ENCODE assay signal across 18 cellular contexts in the genomic region with DNA sequence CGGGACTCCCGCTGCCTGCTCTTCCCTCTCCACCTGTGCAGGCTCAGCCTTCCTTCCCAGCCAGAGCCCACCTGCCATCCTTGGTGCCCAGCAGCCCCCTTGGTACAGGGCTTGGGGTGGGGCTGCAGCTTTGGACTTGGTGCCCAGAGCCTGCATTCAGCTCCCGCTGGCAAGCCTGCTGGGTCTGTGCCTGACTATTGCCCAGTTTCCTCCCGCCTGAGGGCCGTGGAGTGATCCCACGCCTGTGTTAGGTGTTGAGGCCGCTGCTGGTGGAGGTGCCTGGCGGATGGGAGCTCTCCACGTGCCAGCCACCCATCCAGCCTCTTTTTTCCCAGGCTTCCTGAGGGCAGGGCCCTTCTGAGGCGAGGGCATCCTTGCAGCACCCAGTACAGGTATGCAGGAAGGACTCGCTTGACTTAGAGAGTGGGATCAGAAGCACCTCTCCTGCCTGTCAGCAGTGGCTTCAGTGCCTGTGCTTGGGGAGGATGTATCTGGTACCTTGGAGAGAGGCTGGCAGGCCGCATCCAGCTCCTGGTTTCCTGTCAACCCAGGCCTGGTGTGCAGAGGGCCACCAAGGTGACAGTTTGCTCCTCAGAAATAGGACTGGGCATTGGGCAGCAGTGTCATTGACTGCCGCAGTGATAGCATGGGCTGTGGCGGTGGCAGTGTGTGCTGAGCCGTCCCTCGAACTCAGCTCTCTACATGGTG. TPM values are rescaled to one million over a fixed set of nuclear protein-coding genes. Genes with fewer than 3 reads are reported as not detected.
DNase-seq lines count a peak whose midpoint lies in the region; ATAC-seq and TF ChIP-seq lines count a peak whose summit lies in the region.
"Had no signal": no experiment of that assay in that cellular context is flagged by ENCODE, and none has a peak within 500 bp of the region (broad histone marks: within the 10 kb centered on the region; RNA-seq: fewer than 3 reads in every experiment).

No MANE protein-coding gene starts in this region.

- H3K27me3 ChIP-seq in NT2/D1 (ENCODE audit: insufficient read depth, insufficient read length) (no peaks in the 10 kb centered on the region), mesenchymal stem cell (ENCODE audit: control insufficient read depth in 1 of 2, insufficient read depth in 1 of 2, low read length in 2 of 2) (no peaks in the 10 kb centered on the region), thyroid gland (no peaks in the 10 kb centered on the region), sigmoid colon (no peaks in the 10 kb centered on the region)
- H3K27me3 ChIP-seq: tibial artery had no signal

- no peaks in the 10 kb centered on the region for H3K9me3 Mint-ChIP-seq in dendritic cell treated with granulocyte-macrophage colony-stimulating factor and Interleukin-4, amounts not matched to agents 40 ng/mL and 50 ng/mL, for 4 days
- H3K9me3 Mint-ChIP-seq: activated naive CD4-positive, alpha-beta T cell treated with anti-CD3 and anti-CD28 coated beads, Interleukin-2, amount 50 U/mL, for 24 hours; activated T-cell treated with anti-CD3 and anti-CD28 coated beads, Interleukin-2, amount 50 U/mL, for 4 hours; H9; stimulated activated memory B cell treated with anti-CD40 and anti-IgM and Interleukin-4, amounts not matched to agents 10 μg/mL and 1 μg/mL and 100 μg/mL, for 72 hours had no signal

- no peak overlapping the region for H3K23ac ChIP-seq in mesenchymal stem cell (ENCODE audit: low read length in 2 of 2)

- TF ChIP-seq EP300 in sigmoid colon (IDR thresholded peaks at IDR 0.05), result no peak

- peak overlapping the region; percentile 64 for H4K91ac ChIP-seq in mesenchymal stem cell (ENCODE audit: low read length)

- H3K27ac Mint-ChIP-seq in dendritic cell treated with granulocyte-macrophage colony-stimulating factor and Interleukin-4, amounts not matched to agents 40 ng/mL and 50 ng/mL, for 4 days, result peak overlapping the region; percentile 72
- H3K27ac Mint-ChIP-seq: activated naive CD4-positive, alpha-beta T cell treated with anti-CD3 and anti-CD28 coated beads, Interleukin-2, amount 50 U/mL, for 24 hours; stimulated activated memory B cell treated with anti-CD40 and anti-IgM and Interleukin-4, amounts not matched to agents 10 μg/mL and 1 μg/mL and 100 μg/mL, for 72 hours had no signal

- DNase-seq in NT2/D1 (ENCODE audit: low read depth, low spot score) (no peak), mesenchymal stem cell (no peak), thyroid gland (peak; percentile 33 to 35), kidney tubule cell (ENCODE audit: low spot score) (no peak), sigmoid colon (no peak)
- DNase-seq: activated CD4-positive, alpha-beta T cell treated with anti-CD3 and anti-CD28 coated beads for 1 hour; activated CD8-positive, alpha-beta memory T cell treated with anti-CD3 and anti-CD28 coated beads for 24 hours; activated T-cell treated with anti-CD3 and anti-CD28 coated beads, Interleukin-2, amount 50 U/mL, for 4 hours; DND-41; H9; Kasumi-1; NCI-H2081 treated with DMSO at 0.1 percent for 48 hours; occipital lobe; tibial artery had no signal

- no peak overlapping the region for H2BK15ac ChIP-seq in mesenchymal stem cell (ENCODE audit: low read depth, poor library complexity, severe bottlenecking)

- no peak for ATAC-seq in HG02623 (IDR thresholded peaks at IDR 0.05; ENCODE audit: unreplicated experiment)
- ATAC-seq: activated T-cell treated with anti-CD3 and anti-CD28 coated beads, Interleukin-2, amount 50 U/mL, for 4 hours; stimulated activated memory B cell treated with anti-CD40 and anti-IgM and Interleukin-4, amounts not matched to agents 10 μg/mL and 1 μg/mL and 100 μg/mL, for 72 hours had no signal

- no peaks in the 10 kb centered on the region for H3K27me3 Mint-ChIP-seq in dendritic cell treated with granulocyte-macrophage colony-stimulating factor and Interleukin-4, amounts not matched to agents 40 ng/mL and 50 ng/mL, for 4 days
- H3K27me3 Mint-ChIP-seq: activated naive CD4-positive, alpha-beta T cell treated with anti-CD3 and anti-CD28 coated beads, Interleukin-2, amount 50 U/mL, for 24 hours had no signal

- H2AFZ ChIP-seq in mesenchymal stem cell (ENCODE audit: low read depth, low read length), result no peak overlapping the region

- H2AK5ac ChIP-seq in mesenchymal stem cell (ENCODE audit: low read length, severe bottlenecking), result peak overlapping the region; percentile 1

- intact Hi-C loops in dendritic cell treated with granulocyte-macrophage colony-stimulating factor and Interleukin-4, amounts not matched to agents 40 ng/mL and 50 ng/mL, for 4 days (cut with micrococcal nuclease), result no loop called here
- intact Hi-C loops in thyroid gland (cut with DNase I) (loop anchor here (5.0 kb wide), 1 partner anchor 33 kb away; no protein-coding TSS in a partner anchor), sigmoid colon (cut with DNase I) (no loop called here)

- no peak overlapping the region for H2BK5ac ChIP-seq in mesenchymal stem cell (ENCODE audit: low read depth, low read length, poor library complexity, severe bottlenecking)

- H3K4me3 ChIP-seq in NT2/D1 (ENCODE audit: insufficient read length, low read depth), result no peak overlapping the region
- no peak overlapping the region for H3K4me3 ChIP-seq in mesenchymal stem cell (ENCODE audit: insufficient read depth in 1 of 2, low read depth in 1 of 2, low read length in 2 of 2)
- no peak overlapping the region for H3K4me3 ChIP-seq in thyroid gland (replicated peaks in 1 of 3)
- no peak overlapping the region for H3K4me3 ChIP-seq in sigmoid colon
- H3K4me3 ChIP-seq: tibial artery had no signal

- H3K79me1 ChIP-seq in mesenchymal stem cell (replicated peaks; ENCODE audit: low read length, poor library complexity, severe bottlenecking), result peaks cover 48% of the 10 kb centered on the region

- H3K27ac ChIP-seq in mesenchymal stem cell (ENCODE audit: low read length, poor library complexity, severe bottlenecking) (peak overlapping the region; percentile 40), thyroid gland (peak overlapping the region in 1 of 3 donors; percentile 43), sigmoid colon (no peak overlapping the region)
- H3K27ac ChIP-seq: tibial artery had no signal

- no peak overlapping the region for H3K4me2 ChIP-seq in mesenchymal stem cell (ENCODE audit: low read length, poor library complexity, severe bottlenecking)

- no peak overlapping the region for H3K18ac ChIP-seq in mesenchymal stem cell (ENCODE audit: low read depth in 1 of 2, low read length in 2 of 2)

- H3K36me3 Mint-ChIP-seq in dendritic cell treated with granulocyte-macrophage colony-stimulating factor and Interleukin-4, amounts not matched to agents 40 ng/mL and 50 ng/mL, for 4 days (ENCODE audit: low read depth), result peaks cover 63% of the 10 kb centered on the region
- H3K36me3 Mint-ChIP-seq: activated naive CD4-positive, alpha-beta T cell treated with anti-CD3 and anti-CD28 coated beads, Interleukin-2, amount 50 U/mL, for 24 hours; stimulated activated memory B cell treated with anti-CD40 and anti-IgM and Interleukin-4, amounts not matched to agents 10 μg/mL and 1 μg/mL and 100 μg/mL, for 72 hours had no signal

- no peak overlapping the region for H3K4me3 Mint-ChIP-seq in dendritic cell treated with granulocyte-macrophage colony-stimulating factor and Interleukin-4, amounts not matched to agents 40 ng/mL and 50 ng/mL, for 4 days
- H3K4me3 Mint-ChIP-seq: activated naive CD4-positive, alpha-beta T cell treated with anti-CD3 and anti-CD28 coated beads, Interleukin-2, amount 50 U/mL, for 24 hours; activated T-cell treated with anti-CD3 and anti-CD28 coated beads, Interleukin-2, amount 50 U/mL, for 4 hours; H9; stimulated activated memory B cell treated with anti-CD40 and anti-IgM and Interleukin-4, amounts not matched to agents 10 μg/mL and 1 μg/mL and 100 μg/mL, for 72 hours had no signal

- no peak overlapping the region for H4K8ac ChIP-seq in mesenchymal stem cell (ENCODE audit: low read length)

- H3K14ac ChIP-seq in mesenchymal stem cell (ENCODE audit: low read length in 2 of 2), result peak overlapping the region in 1 of 2 experiments; percentile 57

- no peak overlapping the region for H2BK120ac ChIP-seq in mesenchymal stem cell (ENCODE audit: low read depth, low read length)

- H3K36me3 ChIP-seq in NT2/D1 (ENCODE audit: insufficient read depth, insufficient read length, low read length), result no peaks in the 10 kb centered on the region
- peaks cover 5 to 7% of the 10 kb centered on the region in 2 experiments for H3K36me3 ChIP-seq in mesenchymal stem cell (ENCODE audit: control insufficient read depth in 1 of 2, insufficient read depth in 2 of 2, low read depth in 1 of 2, low read length in 2 of 2)
- H3K36me3 ChIP-seq in thyroid gland, result no peaks in the 10 kb centered on the region
- H3K36me3 ChIP-seq in sigmoid colon, result no peaks in the 10 kb centered on the region
- H3K36me3 ChIP-seq: tibial artery had no signal

- H3K9ac ChIP-seq in NT2/D1 (ENCODE audit: insufficient read length, low read depth), result peak overlapping the region; percentile 2
- H3K9ac ChIP-seq in mesenchymal stem cell (ENCODE audit: low read length), result peak overlapping the region; percentile 38

- no peak overlapping the region for H2BK12ac ChIP-seq in mesenchymal stem cell (ENCODE audit: low read length in 2 of 2)

- peaks cover 38% of the 10 kb centered on the region for H3K4me1 ChIP-seq in NT2/D1 (ENCODE audit: insufficient read depth, insufficient read length)
- peaks cover 93% of the 10 kb centered on the region for H3K4me1 ChIP-seq in mesenchymal stem cell (ENCODE audit: control insufficient read depth, insufficient read depth, low read depth, low read length)
- H3K4me1 ChIP-seq in thyroid gland, result peaks cover 89 to 96% of the 10 kb centered on the region in 2 donors
- H3K4me1 ChIP-seq in sigmoid colon, result peaks cover 0 to 100% (median 95%) of the 10 kb centered on the region in 4 donors

- H3K9me3 ChIP-seq in NT2/D1 (ENCODE audit: insufficient read depth, low read length), result no peaks in the 10 kb centered on the region
- no peaks in the 10 kb centered on the region for H3K9me3 ChIP-seq in mesenchymal stem cell (ENCODE audit: control insufficient read depth, low read length)
- no peaks in the 10 kb centered on the region for H3K9me3 ChIP-seq in thyroid gland
- H3K9me3 ChIP-seq in sigmoid colon, result no peaks in the 10 kb centered on the region
- H3K9me3 ChIP-seq: tibial artery had no signal

- TF ChIP-seq CTCF in thyroid gland (IDR thresholded peaks at IDR 0.05) (no peak), sigmoid colon (IDR thresholded peaks at IDR 0.05) (no peak)

- no peak overlapping the region for H3K4ac ChIP-seq in mesenchymal stem cell (ENCODE audit: low read depth in 1 of 2, low read length in 2 of 2)

- WGBS in mesenchymal stem cell, result 93% methylated on average over 16 of the region's 16 CpGs
- 88% methylated on average over 12 of the region's 16 CpGs; no CpG with 5 or more reads in 1 of the 2 donors for WGBS in thyroid gland, 2 donors
- 39 to 77% methylated on average over 16 of the region's 16 CpGs for WGBS in sigmoid colon, 2 donors

- TF ChIP-seq POLR2A in thyroid gland (IDR thresholded peaks at IDR 0.05) (no peak), sigmoid colon (IDR thresholded peaks at IDR 0.05) (no peak)

- H3K4me1 Mint-ChIP-seq in dendritic cell treated with granulocyte-macrophage colony-stimulating factor and Interleukin-4, amounts not matched to agents 40 ng/mL and 50 ng/mL, for 4 days (ENCODE audit: low read depth), result no peaks in the 10 kb centered on the region

RNA-seq across cellular contexts. Expression of a gene that starts 7.8 kb away (rescaled TPM):
- 37.8 TPM for polyA plus RNA-seq in mesenchymal stem cell (2013, experiment 1 of 2)
- 38.3 TPM for polyA plus RNA-seq in mesenchymal stem cell (2013, experiment 2 of 2)
- total RNA-seq in thyroid gland (10 to 100 TPM; 39.4 to 81.3 (median 67.4) TPM), sigmoid colon (10 to 100 TPM; 26.7 to 49.0 (median 31.4) TPM)
- 10 to 100 TPM; 27.6 to 50.8 (median 38.4) TPM for polyA plus RNA-seq in sigmoid colon

Comparison
In these comparisons a context has a peak if more than half of its experiments do, and no peak if none do; other contexts are left out.
1. DNase-seq: peak in thyroid gland (2 of 2); none in NT2/D1 (single experiment), mesenchymal stem cell (single experiment), kidney tubule cell (single experiment) and sigmoid colon (single experiment).